1 cellular context compared by ENCODE assay signal in the genomic region with DNA sequence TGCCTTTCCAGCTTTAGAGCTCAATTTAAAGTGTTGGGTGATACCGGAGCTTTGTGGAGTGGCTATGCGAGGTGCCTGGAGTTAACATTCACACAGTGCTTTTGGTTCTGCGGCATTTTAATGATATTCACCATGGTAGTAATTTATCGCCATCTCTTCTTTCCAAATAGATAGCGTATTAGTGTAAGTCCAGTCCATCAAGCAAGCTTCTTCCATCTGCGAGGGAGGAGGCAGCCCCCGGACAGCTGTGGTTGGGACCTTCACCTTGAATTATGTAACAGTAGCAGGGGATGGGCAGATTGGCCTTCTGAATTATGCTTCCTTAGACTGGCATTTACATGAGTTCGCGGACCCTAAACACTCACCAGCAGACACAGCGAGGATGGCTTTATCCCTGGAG.
TF ChIP-seq lines count a peak whose summit lies in the region.

No MANE protein-coding gene starts in this region.

TF ChIP-seq in HepG2, 621 proteins besides CTCF, POLR2A, EP300 and RAD21:
- TF ChIP-seq, protein P1, sequence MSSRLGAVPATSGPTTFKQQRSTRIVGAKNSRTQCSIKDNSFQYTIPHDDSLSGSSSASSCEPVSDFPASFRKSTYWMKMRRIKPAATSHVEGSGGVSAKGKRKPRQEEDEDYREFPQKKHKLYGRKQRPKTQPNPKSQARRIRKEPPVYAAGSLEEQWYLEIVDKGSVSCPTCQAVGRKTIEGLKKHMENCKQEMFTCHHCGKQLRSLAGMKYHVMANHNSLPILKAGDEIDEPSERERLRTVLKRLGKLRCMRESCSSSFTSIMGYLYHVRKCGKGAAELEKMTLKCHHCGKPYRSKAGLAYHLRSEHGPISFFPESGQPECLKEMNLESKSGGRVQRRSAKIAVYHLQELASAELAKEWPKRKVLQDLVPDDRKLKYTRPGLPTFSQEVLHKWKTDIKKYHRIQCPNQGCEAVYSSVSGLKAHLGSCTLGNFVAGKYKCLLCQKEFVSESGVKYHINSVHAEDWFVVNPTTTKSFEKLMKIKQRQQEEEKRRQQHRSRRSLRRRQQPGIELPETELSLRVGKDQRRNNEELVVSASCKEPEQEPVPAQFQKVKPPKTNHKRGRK (CRISPR knock-in tag; IDR thresholded peaks at IDR 0.05), result no peak
- TF ChIP-seq JUNB (CRISPR knock-in tag; IDR thresholded peaks at IDR 0.05; ENCODE audit: borderline replicate concordance), result no peak
- no peak for TF ChIP-seq TARDBP (CRISPR knock-in tag; IDR thresholded peaks at IDR 0.05)
- TF ChIP-seq ZNF672 (CRISPR knock-in tag; IDR thresholded peaks at IDR 0.05), result no peak
- no peak for TF ChIP-seq SNAI1 (CRISPR knock-in tag; IDR thresholded peaks at IDR 0.05; ENCODE audit: borderline replicate concordance)
- no peak for TF ChIP-seq ZNF264 (CRISPR knock-in tag; IDR thresholded peaks at IDR 0.05)
- TF ChIP-seq, protein P2, sequence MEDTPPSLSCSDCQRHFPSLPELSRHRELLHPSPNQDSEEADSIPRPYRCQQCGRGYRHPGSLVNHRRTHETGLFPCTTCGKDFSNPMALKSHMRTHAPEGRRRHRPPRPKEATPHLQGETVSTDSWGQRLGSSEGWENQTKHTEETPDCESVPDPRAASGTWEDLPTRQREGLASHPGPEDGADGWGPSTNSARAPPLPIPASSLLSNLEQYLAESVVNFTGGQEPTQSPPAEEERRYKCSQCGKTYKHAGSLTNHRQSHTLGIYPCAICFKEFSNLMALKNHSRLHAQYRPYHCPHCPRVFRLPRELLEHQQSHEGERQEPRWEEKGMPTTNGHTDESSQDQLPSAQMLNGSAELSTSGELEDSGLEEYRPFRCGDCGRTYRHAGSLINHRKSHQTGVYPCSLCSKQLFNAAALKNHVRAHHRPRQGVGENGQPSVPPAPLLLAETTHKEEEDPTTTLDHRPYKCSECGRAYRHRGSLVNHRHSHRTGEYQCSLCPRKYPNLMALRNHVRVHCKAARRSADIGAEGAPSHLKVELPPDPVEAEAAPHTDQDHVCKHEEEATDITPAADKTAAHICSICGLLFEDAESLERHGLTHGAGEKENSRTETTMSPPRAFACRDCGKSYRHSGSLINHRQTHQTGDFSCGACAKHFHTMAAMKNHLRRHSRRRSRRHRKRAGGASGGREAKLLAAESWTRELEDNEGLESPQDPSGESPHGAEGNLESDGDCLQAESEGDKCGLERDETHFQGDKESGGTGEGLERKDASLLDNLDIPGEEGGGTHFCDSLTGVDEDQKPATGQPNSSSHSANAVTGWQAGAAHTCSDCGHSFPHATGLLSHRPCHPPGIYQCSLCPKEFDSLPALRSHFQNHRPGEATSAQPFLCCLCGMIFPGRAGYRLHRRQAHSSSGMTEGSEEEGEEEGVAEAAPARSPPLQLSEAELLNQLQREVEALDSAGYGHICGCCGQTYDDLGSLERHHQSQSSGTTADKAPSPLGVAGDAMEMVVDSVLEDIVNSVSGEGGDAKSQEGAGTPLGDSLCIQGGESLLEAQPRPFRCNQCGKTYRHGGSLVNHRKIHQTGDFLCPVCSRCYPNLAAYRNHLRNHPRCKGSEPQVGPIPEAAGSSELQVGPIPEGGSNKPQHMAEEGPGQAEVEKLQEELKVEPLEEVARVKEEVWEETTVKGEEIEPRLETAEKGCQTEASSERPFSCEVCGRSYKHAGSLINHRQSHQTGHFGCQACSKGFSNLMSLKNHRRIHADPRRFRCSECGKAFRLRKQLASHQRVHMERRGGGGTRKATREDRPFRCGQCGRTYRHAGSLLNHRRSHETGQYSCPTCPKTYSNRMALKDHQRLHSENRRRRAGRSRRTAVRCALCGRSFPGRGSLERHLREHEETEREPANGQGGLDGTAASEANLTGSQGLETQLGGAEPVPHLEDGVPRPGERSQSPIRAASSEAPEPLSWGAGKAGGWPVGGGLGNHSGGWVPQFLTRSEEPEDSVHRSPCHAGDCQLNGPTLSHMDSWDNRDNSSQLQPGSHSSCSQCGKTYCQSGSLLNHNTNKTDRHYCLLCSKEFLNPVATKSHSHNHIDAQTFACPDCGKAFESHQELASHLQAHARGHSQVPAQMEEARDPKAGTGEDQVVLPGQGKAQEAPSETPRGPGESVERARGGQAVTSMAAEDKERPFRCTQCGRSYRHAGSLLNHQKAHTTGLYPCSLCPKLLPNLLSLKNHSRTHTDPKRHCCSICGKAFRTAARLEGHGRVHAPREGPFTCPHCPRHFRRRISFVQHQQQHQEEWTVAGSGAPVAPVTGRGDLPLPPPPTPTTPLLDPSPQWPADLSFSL (CRISPR knock-in tag; IDR thresholded peaks at IDR 0.05), result no peak
